Comparison of ENCODE assay signal across 9 cellular contexts in the genomic region with DNA sequence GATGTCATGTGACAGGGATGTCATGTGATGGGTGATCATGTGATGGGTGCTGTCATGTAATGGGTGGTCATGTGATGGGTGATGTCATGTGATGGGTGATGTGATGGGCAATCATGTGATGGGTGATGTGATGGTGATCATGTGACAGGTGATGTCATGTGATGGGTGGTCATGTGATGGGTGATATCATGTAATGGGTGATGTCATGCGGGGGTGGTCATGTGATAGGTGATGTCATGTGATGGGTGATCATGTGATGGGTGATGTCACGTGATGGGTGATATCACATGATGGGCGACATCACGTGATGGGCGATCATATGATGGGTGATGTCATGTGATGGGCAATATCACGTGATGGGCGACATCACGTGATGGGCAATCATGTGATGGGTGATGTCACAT. TPM values are rescaled to one million over a fixed set of nuclear protein-coding genes. Genes with fewer than 3 reads are reported as not detected.
DNase-seq lines count a peak whose midpoint lies in the region; TF ChIP-seq lines count a peak whose summit lies in the region.
"Had no signal": no experiment of that assay in that cellular context is flagged by ENCODE, and none has a peak within 500 bp of the region (broad histone marks: within the 10 kb centered on the region; RNA-seq: fewer than 3 reads in every experiment).

No MANE protein-coding gene starts in this region.

- H3K27ac ChIP-seq in dorsolateral prefrontal cortex: no peak overlapping the region

- H3K9me3 Mint-ChIP-seq in osteocyte (ENCODE audit: unreplicated experiment): peaks cover 9% of the 10 kb centered on the region

- no peaks in the 10 kb centered on the region for H3K36me3 Mint-ChIP-seq in osteocyte (ENCODE audit: unreplicated experiment)

- intact Hi-C loops in dorsolateral prefrontal cortex (cut with DNase I): no loop called here

- H3K27me3 ChIP-seq in dorsolateral prefrontal cortex: peaks cover 0 to 5% (median 0%) of the 10 kb centered on the region in 45 donors

- no peak for TF ChIP-seq EP300 in Ishikawa (IDR thresholded peaks at IDR 0.05; ENCODE audit: borderline replicate concordance)

- in situ Hi-C loops in astrocyte of the spinal cord (cut with HindIII; ENCODE audit: low sequenced_read_pairs): no loop called here

- H3K27me3 Mint-ChIP-seq in osteocyte (ENCODE audit: unreplicated experiment): peaks cover 6% of the 10 kb centered on the region

- H3K4me1 Mint-ChIP-seq in osteocyte (ENCODE audit: unreplicated experiment): no peaks in the 10 kb centered on the region

- H3K27ac Mint-ChIP-seq in osteocyte (ENCODE audit: unreplicated experiment): peak overlapping the region; percentile 48

- TF ChIP-seq RAD21 in Ishikawa (IDR thresholded peaks at IDR 0.05; ENCODE audit: low read depth): no peak

- H3K4me3 ChIP-seq in astrocyte of the spinal cord (ENCODE audit: low read depth, low read length) (no peak overlapping the region), dorsolateral prefrontal cortex (no peak overlapping the region)

- H3K4me3 Mint-ChIP-seq in osteocyte (ENCODE audit: unreplicated experiment): no peak overlapping the region

- peak; percentile 67 for DNase-seq in NCI-H2227 (lab: John Stamatoyannopoulos, UW; ENCODE audit: unreplicated experiment)
- DNase-seq in NCI-H2227 treated with DMSO at 0.1 percent for 48 hours (lab: John Stamatoyannopoulos, UW): no peak
- peak; percentile 12 for DNase-seq in astrocyte of the spinal cord (ENCODE audit: low read depth, low spot score)
- DNase-seq in osteocyte (ENCODE audit: extremely low spot score, unreplicated experiment): peak; percentile 69
- DNase-seq in dorsolateral prefrontal cortex: no peak
- no peak for DNase-seq in C1 segment of cervical spinal cord (lab: John Stamatoyannopoulos, UW)
- DNase-seq in HuH-7.5 (ENCODE audit: low spot score): no peak
- DNase-seq: left cardiac atrium had no signal

- TF ChIP-seq CTCF in astrocyte of the spinal cord (IDR thresholded peaks at IDR 0.05; ENCODE audit: low read depth, low read length) (no peak), osteocyte (IDR thresholded peaks at IDR 0.05) (no peak), dorsolateral prefrontal cortex (IDR thresholded peaks at IDR 0.05 in 54 of 56, conservative IDR thresholded peaks at IDR 0.05 in 2 of 56; ENCODE audit: low read depth in 1 of 56, partially characterized antibody in 56 of 56) (no peak)

TF ChIP-seq in Ishikawa, 13 proteins besides CTCF, POLR2A, EP300 and RAD21:
- no peak for TF ChIP-seq CEBPB (IDR thresholded peaks at IDR 0.05)
- no peak for TF ChIP-seq ZBTB7A (IDR thresholded peaks at IDR 0.05; ENCODE audit: low read depth)
- TF ChIP-seq TAF1 (IDR thresholded peaks at IDR 0.05; ENCODE audit: low read depth): no peak
- TF ChIP-seq, protein P1, sequence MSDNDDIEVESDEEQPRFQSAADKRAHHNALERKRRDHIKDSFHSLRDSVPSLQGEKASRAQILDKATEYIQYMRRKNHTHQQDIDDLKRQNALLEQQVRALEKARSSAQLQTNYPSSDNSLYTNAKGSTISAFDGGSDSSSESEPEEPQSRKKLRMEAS (IDR thresholded peaks at IDR 0.05): peak; percentile 20; the same call in 1 of the 2 replicates
- TF ChIP-seq CREB1 (IDR thresholded peaks at IDR 0.05; ENCODE audit: low read depth): 0 out of 2 replicates have a peak, but pooled peaks have one; percentile 39
- TF ChIP-seq, protein P2, sequence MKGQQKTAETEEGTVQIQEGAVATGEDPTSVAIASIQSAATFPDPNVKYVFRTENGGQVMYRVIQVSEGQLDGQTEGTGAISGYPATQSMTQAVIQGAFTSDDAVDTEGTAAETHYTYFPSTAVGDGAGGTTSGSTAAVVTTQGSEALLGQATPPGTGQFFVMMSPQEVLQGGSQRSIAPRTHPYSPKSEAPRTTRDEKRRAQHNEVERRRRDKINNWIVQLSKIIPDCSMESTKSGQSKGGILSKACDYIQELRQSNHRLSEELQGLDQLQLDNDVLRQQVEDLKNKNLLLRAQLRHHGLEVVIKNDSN (IDR thresholded peaks at IDR 0.05): peak; percentile 92
- no peak for TF ChIP-seq YY1 (IDR thresholded peaks at IDR 0.05; ENCODE audit: low read depth)
- TF ChIP-seq EGR1 (IDR thresholded peaks at IDR 0.05): no peak

RNA-seq across cellular contexts. Expression of a gene that starts 16.6 kb away (rescaled TPM):
- not detected in 2 replicates for total RNA-seq in osteocyte
- total RNA-seq in dorsolateral prefrontal cortex: under 1 TPM in 19 of 120 experiments, not detected in 101; 0.19 to 0.76 (median 0.30) TPM

RNA-seq across cellular contexts. Expression of a gene that starts 31.3 kb away (rescaled TPM):
- total RNA-seq in osteocyte: not detected in 2 replicates
- total RNA-seq in dorsolateral prefrontal cortex: 1 to 10 TPM in 50 of 120 experiments, under 1 TPM in 59, not detected in 11; 0.31 to 3.6 (median 0.98) TPM

RNA-seq across cellular contexts. Expression of a gene that starts 48.2 kb away (rescaled TPM):
- total RNA-seq in osteocyte (not detected in 2 replicates), dorsolateral prefrontal cortex (10 to 100 TPM in 17 of 120 experiments, 1 to 10 TPM in 103; 1.1 to 21.1 (median 5.5) TPM)

RNA-seq across cellular contexts. Expression of a gene that starts 52.7 kb away (rescaled TPM):
- total RNA-seq in osteocyte: not detected in 2 replicates
- total RNA-seq in dorsolateral prefrontal cortex: not detected
- total RNA-seq: left cardiac atrium had no signal

Comparison
In these comparisons a context has a peak if more than half of its experiments do, and no peak if none do; other contexts are left out.
1. DNase-seq: peak in NCI-H2227 (single experiment), astrocyte of the spinal cord (single experiment) and osteocyte (single experiment); none in NCI-H2227 treated with DMSO at 0.1 percent for 48 hours (single experiment), dorsolateral prefrontal cortex (0 of 10), C1 segment of cervical spinal cord (0 of 14) and HuH-7.5 (single experiment).